2 cellular contexts compared by ENCODE assay signal in genomic region chr18:36518839-36519238, GRCh38.
TF ChIP-seq lines count a peak whose summit lies in the region.

No MANE protein-coding gene starts in this region.

TF ChIP-seq in GM12891, 5 proteins besides CTCF, POLR2A, EP300 and RAD21:
- TF ChIP-seq POLR2AphosphoS5 (IDR thresholded peaks at IDR 0.05; ENCODE audit: low read depth, low read length) (no peak), TAF1 (IDR thresholded peaks at IDR 0.05; ENCODE audit: low read depth, low read length) (no peak), SPI1 (IDR thresholded peaks at IDR 0.05; ENCODE audit: low read depth, low read length) (no peak), POU2F2 (IDR thresholded peaks at IDR 0.05; ENCODE audit: low read depth, low read length) (no peak), PAX5 (IDR thresholded peaks at IDR 0.05; ENCODE audit: insufficient read depth, low read length, severe bottlenecking) (no peak)

TF ChIP-seq in GM12878, 131 proteins besides CTCF, POLR2A, EP300 and RAD21:
- TF ChIP-seq PBX3 (IDR thresholded peaks at IDR 0.05; ENCODE audit: insufficient replicate concordance, low read depth, low read length) (no peak), HCFC1 (IDR thresholded peaks at IDR 0.05; ENCODE audit: low read length) (no peak)
